1 cellular context compared by ENCODE assay signal in genomic region chr1:59346429-59346828, GRCh38.
TF ChIP-seq lines count a peak whose summit lies in the region.

No MANE protein-coding gene starts in this region.

TF ChIP-seq in HepG2, 621 proteins besides CTCF, POLR2A, EP300 and RAD21 (continued from another document and continues in another):
- TF ChIP-seq ZNF747 (CRISPR knock-in tag; IDR thresholded peaks at IDR 0.05; ENCODE audit: borderline replicate concordance), result no peak
- peak; percentile 64; the same call in 1 of the 2 replicates for TF ChIP-seq POGZ (CRISPR knock-in tag; IDR thresholded peaks at IDR 0.05)
- no peak for TF ChIP-seq ZNF800 (CRISPR knock-in tag; IDR thresholded peaks at IDR 0.05)
- TF ChIP-seq PREB (CRISPR knock-in tag; IDR thresholded peaks at IDR 0.05), result no peak
- no peak for TF ChIP-seq HOXA7 (CRISPR knock-in tag; IDR thresholded peaks at IDR 0.05)
- TF ChIP-seq ZKSCAN1 (IDR thresholded peaks at IDR 0.05; ENCODE audit: low read length), result no peak
- TF ChIP-seq FOXP4 (CRISPR knock-in tag; IDR thresholded peaks at IDR 0.05), result peak; percentile 82
- TF ChIP-seq MIER3 (CRISPR knock-in tag; IDR thresholded peaks at IDR 0.05; ENCODE audit: borderline replicate concordance), result no peak
- no peak for TF ChIP-seq ZNF556 (CRISPR knock-in tag; IDR thresholded peaks at IDR 0.05; ENCODE audit: borderline replicate concordance)
- TF ChIP-seq WIZ (CRISPR knock-in tag; IDR thresholded peaks at IDR 0.05), result no peak
- TF ChIP-seq MEF2D (CRISPR knock-in tag; IDR thresholded peaks at IDR 0.05), result no peak
- TF ChIP-seq MBD4 (IDR thresholded peaks at IDR 0.05; ENCODE audit: borderline replicate concordance, low read length), result no peak
- TF ChIP-seq SIN3A (IDR thresholded peaks at IDR 0.05; ENCODE audit: borderline replicate concordance, low read depth, low read length), result no peak
- TF ChIP-seq THRA (CRISPR knock-in tag; IDR thresholded peaks at IDR 0.05; ENCODE audit: borderline replicate concordance), result 0 out of 2 replicates have a peak, but pooled peaks have one; percentile 17
- no peak for TF ChIP-seq ZSCAN12 (CRISPR knock-in tag; IDR thresholded peaks at IDR 0.05)
- no peak for TF ChIP-seq ZNF562 (CRISPR knock-in tag; IDR thresholded peaks at IDR 0.05; ENCODE audit: borderline replicate concordance)
- TF ChIP-seq FOXM1 (CRISPR knock-in tag; IDR thresholded peaks at IDR 0.05), result no peak
- no peak for TF ChIP-seq ZNF44 (CRISPR knock-in tag; IDR thresholded peaks at IDR 0.05)
- TF ChIP-seq ZNF775 (CRISPR knock-in tag; IDR thresholded peaks at IDR 0.05; ENCODE audit: borderline replicate concordance), result no peak
- no peak for TF ChIP-seq SP4 (CRISPR knock-in tag; IDR thresholded peaks at IDR 0.05)
- TF ChIP-seq TCF7 (IDR thresholded peaks at IDR 0.05; ENCODE audit: low read depth), result peak; percentile 86
- TF ChIP-seq HOXD1 (CRISPR knock-in tag; IDR thresholded peaks at IDR 0.05), result no peak
- TF ChIP-seq MAFG (CRISPR knock-in tag; IDR thresholded peaks at IDR 0.05), result no peak
- no peak for TF ChIP-seq MAZ (IDR thresholded peaks at IDR 0.05; ENCODE audit: borderline replicate concordance, low read depth, low read length)
- no peak for TF ChIP-seq MAZ (CRISPR knock-in tag; IDR thresholded peaks at IDR 0.05; ENCODE audit: low read depth)
- TF ChIP-seq GMEB1 (CRISPR knock-in tag; IDR thresholded peaks at IDR 0.05; ENCODE audit: borderline replicate concordance), result no peak
- no peak for TF ChIP-seq PLRG1 (conservative IDR thresholded peaks at IDR 0.05)
- no peak for TF ChIP-seq ZNF224 (CRISPR knock-in tag; IDR thresholded peaks at IDR 0.05)
- TF ChIP-seq ZNF768 (CRISPR knock-in tag; IDR thresholded peaks at IDR 0.05), result no peak
- TF ChIP-seq FOSL1 (CRISPR knock-in tag; IDR thresholded peaks at IDR 0.05; ENCODE audit: borderline replicate concordance), result no peak
- no peak for TF ChIP-seq ZNF230 (CRISPR knock-in tag; IDR thresholded peaks at IDR 0.05)
- TF ChIP-seq NFRKB (IDR thresholded peaks at IDR 0.05), result no peak
- TF ChIP-seq NR2C2 (CRISPR knock-in tag; IDR thresholded peaks at IDR 0.05; ENCODE audit: borderline replicate concordance), result no peak
- TF ChIP-seq KDM6A (CRISPR knock-in tag; IDR thresholded peaks at IDR 0.05; ENCODE audit: low read depth), result no peak
- TF ChIP-seq ZNF674 (CRISPR knock-in tag; IDR thresholded peaks at IDR 0.05; ENCODE audit: low read depth), result no peak
- TF ChIP-seq ZNF232 (CRISPR knock-in tag; IDR thresholded peaks at IDR 0.05; ENCODE audit: borderline replicate concordance), result no peak
- no peak for TF ChIP-seq ZKSCAN5 (CRISPR knock-in tag; IDR thresholded peaks at IDR 0.05)
- no peak for TF ChIP-seq HMGA1 (CRISPR knock-in tag; conservative IDR thresholded peaks at IDR 0.05)
- TF ChIP-seq NCOR1 (IDR thresholded peaks at IDR 0.05; ENCODE audit: borderline replicate concordance, low read length), result no peak
- no peak for TF ChIP-seq TCF12 (IDR thresholded peaks at IDR 0.05)
- TF ChIP-seq TCF12 (CRISPR knock-in tag; IDR thresholded peaks at IDR 0.05), result no peak
- TF ChIP-seq YEATS2 (CRISPR knock-in tag; IDR thresholded peaks at IDR 0.05; ENCODE audit: borderline replicate concordance), result no peak
- no peak for TF ChIP-seq CBX5 (CRISPR knock-in tag; IDR thresholded peaks at IDR 0.05; ENCODE audit: borderline replicate concordance)
- no peak for TF ChIP-seq ZBTB34 (CRISPR knock-in tag; IDR thresholded peaks at IDR 0.05)
- peak; percentile 82; the same call in 1 of the 2 replicates for TF ChIP-seq AHDC1 (CRISPR knock-in tag; IDR thresholded peaks at IDR 0.05; ENCODE audit: borderline replicate concordance)
- TF ChIP-seq ZNF558 (CRISPR knock-in tag; IDR thresholded peaks at IDR 0.05; ENCODE audit: borderline replicate concordance), result no peak
- TF ChIP-seq KDM2A (CRISPR knock-in tag; IDR thresholded peaks at IDR 0.05; ENCODE audit: borderline replicate concordance, low read depth), result no peak
- no peak for TF ChIP-seq SIX4 (CRISPR knock-in tag; IDR thresholded peaks at IDR 0.05)
- no peak for TF ChIP-seq ZNF790 (CRISPR knock-in tag; IDR thresholded peaks at IDR 0.05; ENCODE audit: borderline replicate concordance)
- TF ChIP-seq CSRNP2 (CRISPR knock-in tag; conservative IDR thresholded peaks at IDR 0.05; ENCODE audit: low read depth), result no peak
- TF ChIP-seq ZNF572 (CRISPR knock-in tag; IDR thresholded peaks at IDR 0.05), result no peak
- TF ChIP-seq ZNF317 (CRISPR knock-in tag; IDR thresholded peaks at IDR 0.05), result no peak
- TF ChIP-seq ZNF138 (CRISPR knock-in tag; IDR thresholded peaks at IDR 0.05; ENCODE audit: low read depth), result no peak
- TF ChIP-seq FOXJ3 (CRISPR knock-in tag; IDR thresholded peaks at IDR 0.05; ENCODE audit: borderline replicate concordance), result peak; percentile 75; the same call in 1 of the 2 replicates
- TF ChIP-seq ZNF136 (CRISPR knock-in tag; IDR thresholded peaks at IDR 0.05; ENCODE audit: low read depth), result no peak
- no peak for TF ChIP-seq ZNF264 (CRISPR knock-in tag; IDR thresholded peaks at IDR 0.05)
- no peak for TF ChIP-seq ZNF724P (CRISPR knock-in tag; IDR thresholded peaks at IDR 0.05; ENCODE audit: borderline replicate concordance)
- TF ChIP-seq PAF1 (CRISPR knock-in tag; IDR thresholded peaks at IDR 0.05), result no peak
- no peak for TF ChIP-seq ZNF569 (CRISPR knock-in tag; IDR thresholded peaks at IDR 0.05; ENCODE audit: borderline replicate concordance)
- TF ChIP-seq TEAD3 (CRISPR knock-in tag; optimal IDR thresholded peaks at IDR 0.05; ENCODE audit: borderline replicate concordance), result no peak
- no peak for TF ChIP-seq ZNF816 (CRISPR knock-in tag; IDR thresholded peaks at IDR 0.05; ENCODE audit: borderline replicate concordance)
- TF ChIP-seq ZNF629 (CRISPR knock-in tag; conservative IDR thresholded peaks at IDR 0.05), result peak; percentile 55
